In the genomic region with DNA sequence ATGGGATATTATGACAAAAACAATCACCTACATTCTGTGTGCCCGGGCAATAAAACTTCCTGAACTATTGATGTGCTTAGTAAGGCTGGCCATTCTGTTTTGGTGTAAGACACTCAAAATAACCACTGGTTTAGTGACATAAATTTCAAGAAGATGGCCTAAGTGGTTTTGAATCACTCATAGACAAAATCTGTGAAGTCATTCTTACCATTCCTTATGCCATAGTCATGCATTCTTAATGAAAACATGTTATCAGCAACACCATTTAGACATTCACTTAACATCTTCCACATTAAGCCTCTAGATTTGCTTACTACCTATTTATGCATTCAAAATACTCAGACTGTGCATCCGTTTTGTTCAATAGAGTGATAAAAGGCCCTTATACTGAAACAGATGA, we compare ENCODE assay signal across 19 cellular contexts.
"Had no signal": no experiment of that assay in that cellular context is flagged by ENCODE, and none has a peak within 500 bp of the region (broad histone marks: within the 10 kb centered on the region; RNA-seq: fewer than 3 reads in every experiment).

No MANE protein-coding gene starts in this region.

- H3K4me3 ChIP-seq: thyroid gland had no signal

- H3K9me3 ChIP-seq: thyroid gland had no signal

- H3K4me1 ChIP-seq: foreskin keratinocyte, thyroid gland had no signal

- H3K27ac ChIP-seq: brain microvascular endothelial cell, foreskin keratinocyte, thyroid gland had no signal

- ATAC-seq: activated T-helper 17 cell treated with anti-CD3 and anti-CD28 coated beads, Interleukin-2, amount 50 U/mL, for 72 hours; foreskin keratinocyte; left lobe of liver; stimulated activated naive CD8-positive, alpha-beta T cell treated with anti-CD3 and anti-CD28 coated beads, Interleukin-15, amount 100 ng/mL, for 72 hours; WTC11 had no signal

- H3K27me3 ChIP-seq: brain microvascular endothelial cell, foreskin keratinocyte, thyroid gland had no signal

- H3K36me3 ChIP-seq: brain microvascular endothelial cell, thyroid gland had no signal

- DNase-seq: activated CD4-positive, alpha-beta T cell treated with anti-CD3 and anti-CD28 coated beads, Interleukin-2, amount 10 ng/mL, durations not matched to agents 24 days and 14 days; activated naive CD4-positive, alpha-beta T cell treated with anti-CD3 and anti-CD28 coated beads for 36 hours; activated T-cell treated with anti-CD3 and anti-CD28 coated beads for 4 hours; brain microvascular endothelial cell; cerebellar nuclear complex; endodermal cell; erythroblast; foreskin keratinocyte; head of caudate nucleus; mammary epithelial cell; nephron progenitor cell; stimulated activated CD4-positive, alpha-beta T cell treated with anti-CD3 and anti-CD28 coated beads, Interleukin-4, amount 100 ng/mL, for 4 hours; stimulated activated naive CD8-positive, alpha-beta T cell treated with anti-CD3 and anti-CD28 coated beads, Interleukin-15, amount 100 ng/mL, for 72 hours; T-helper 9 cell; thyroid gland had no signal

- FAIRE-seq: urothelium cell line had no signal
